1 cellular context compared by ENCODE assay signal in the genomic region with DNA sequence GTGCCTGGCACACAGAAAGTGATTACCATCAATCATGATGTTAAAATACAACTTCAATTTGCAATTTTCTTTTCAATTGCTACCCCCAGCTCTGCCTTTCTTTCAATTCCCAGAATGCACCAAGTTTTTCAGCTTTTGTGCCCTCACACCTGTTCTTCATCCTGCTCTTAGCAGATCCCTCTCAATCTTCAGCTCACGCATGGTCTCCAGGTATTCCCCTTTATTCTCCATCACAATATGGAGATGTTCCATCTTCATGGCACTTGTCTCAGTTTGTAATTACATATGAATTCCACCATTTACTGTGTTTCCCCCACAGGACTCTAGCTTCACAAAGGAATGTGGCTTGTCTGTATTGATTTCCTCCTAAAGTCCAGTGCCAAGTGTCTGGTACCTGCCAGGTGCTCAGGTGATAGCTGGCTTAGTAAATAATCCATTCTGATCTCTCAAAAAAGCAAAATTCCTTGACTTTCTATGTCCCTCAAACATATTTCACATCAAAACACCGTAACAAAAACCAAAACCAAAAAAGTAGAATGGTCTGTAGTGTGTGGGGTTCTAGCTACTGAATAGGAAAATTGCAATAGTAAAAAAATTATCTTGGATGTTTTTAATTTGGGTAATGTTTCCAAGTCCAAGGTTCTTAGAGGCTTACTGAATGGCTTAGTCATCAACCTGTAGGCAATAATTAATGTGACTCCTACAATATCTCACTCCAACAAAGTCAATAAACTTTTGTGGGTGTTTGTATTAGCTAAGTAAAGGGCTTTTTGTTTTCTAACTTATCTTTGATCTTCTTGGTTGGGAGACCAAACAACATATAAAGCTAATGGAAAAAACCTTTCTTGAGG.
TF ChIP-seq lines count a peak whose summit lies in the region.

No MANE protein-coding gene starts in this region.

TF ChIP-seq in HepG2, 621 proteins besides CTCF, POLR2A, EP300 and RAD21 (continued from another document and continues in another):
- TF ChIP-seq, protein P1, sequence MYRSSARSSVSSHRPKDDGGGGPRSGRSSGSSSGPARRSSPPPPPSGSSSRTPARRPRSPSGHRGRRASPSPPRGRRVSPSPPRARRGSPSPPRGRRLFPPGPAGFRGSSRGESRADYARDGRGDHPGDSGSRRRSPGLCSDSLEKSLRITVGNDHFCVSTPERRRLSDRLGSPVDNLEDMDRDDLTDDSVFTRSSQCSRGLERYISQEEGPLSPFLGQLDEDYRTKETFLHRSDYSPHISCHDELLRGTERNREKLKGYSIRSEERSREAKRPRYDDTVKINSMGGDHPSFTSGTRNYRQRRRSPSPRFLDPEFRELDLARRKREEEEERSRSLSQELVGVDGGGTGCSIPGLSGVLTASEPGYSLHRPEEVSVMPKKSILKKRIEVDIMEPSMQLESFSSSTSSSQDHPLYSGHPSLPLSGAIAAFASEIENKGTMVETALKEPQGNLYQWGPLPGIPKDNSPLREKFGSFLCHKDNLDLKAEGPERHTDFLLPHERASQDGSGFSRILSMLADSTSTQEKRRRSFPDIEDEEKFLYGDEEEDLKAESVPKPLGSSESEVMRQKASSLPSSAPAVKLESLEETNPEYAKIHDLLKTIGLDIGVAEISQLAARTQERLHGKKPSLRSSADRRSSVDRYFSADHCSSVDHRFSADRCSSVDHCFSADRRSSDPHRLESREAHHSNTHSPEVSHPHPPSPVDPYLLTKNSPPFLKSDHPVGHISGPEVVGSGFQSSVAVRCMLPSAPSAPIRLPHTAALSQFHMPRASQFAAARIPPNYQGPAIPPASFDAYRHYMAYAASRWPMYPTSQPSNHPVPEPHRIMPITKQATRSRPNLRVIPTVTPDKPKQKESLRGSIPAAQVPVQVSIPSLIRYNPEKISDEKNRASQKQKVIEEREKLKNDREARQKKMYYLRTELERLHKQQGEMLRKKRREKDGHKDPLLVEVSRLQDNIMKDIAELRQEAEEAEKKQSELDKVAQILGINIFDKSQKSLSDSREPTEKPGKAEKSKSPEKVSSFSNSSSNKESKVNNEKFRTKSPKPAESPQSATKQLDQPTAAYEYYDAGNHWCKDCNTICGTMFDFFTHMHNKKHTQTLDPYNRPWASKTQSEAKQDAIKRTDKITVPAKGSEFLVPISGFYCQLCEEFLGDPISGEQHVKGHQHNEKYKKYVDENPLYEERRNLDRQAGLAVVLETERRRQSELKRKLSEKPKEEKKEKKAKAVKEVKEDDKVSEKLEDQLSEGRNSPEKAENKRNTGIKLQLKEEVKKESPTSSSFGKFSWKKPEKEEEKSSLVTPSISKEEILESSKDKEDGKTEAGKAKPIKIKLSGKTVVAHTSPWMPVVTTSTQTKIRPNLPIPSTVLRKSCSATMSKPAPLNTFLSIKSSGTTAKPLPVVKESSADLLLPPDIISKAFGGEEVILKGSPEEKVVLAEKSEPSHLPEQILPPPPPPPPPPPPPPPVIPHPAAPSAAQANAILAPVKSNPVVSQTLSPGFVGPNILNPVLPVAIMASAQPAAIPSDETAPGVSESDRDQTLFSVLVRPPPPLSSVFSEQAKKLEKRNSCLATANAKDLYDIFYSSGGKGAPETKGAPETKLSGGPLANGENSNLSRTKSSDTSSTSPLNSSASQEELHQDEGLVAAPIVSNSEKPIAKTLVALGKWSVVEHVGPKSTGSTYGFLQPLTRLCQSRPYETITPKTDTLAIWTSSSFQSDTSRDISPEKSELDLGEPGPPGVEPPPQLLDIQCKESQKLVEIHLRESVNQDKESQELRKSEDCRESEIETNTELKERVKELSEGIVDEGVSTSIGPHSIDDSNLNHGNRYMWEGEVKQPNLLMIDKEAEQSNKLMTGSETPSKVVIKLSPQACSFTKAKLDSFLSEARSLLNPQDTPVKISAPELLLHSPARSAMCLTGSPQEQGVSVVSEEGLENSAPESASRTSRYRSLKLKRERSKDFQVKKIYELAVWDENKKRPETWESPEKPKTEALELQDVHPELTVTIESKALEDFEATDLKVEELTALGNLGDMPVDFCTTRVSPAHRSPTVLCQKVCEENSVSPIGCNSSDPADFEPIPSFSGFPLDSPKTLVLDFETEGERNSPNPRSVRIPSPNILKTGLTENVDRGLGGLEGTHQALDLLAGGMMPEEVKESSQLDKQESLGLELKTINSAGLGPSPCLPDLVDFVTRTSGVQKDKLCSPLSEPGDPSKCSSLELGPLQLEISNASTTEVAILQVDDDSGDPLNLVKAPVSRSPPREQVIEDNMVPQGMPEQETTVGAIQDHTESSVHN (CRISPR knock-in tag; IDR thresholded peaks at IDR 0.05): no peak
- TF ChIP-seq KAT7 (CRISPR knock-in tag; IDR thresholded peaks at IDR 0.05; ENCODE audit: borderline replicate concordance) (no peak; the same call in 1 of the 2 replicates), GATAD2A (CRISPR knock-in tag; IDR thresholded peaks at IDR 0.05) (peak; percentile 83), ZC3H13 (CRISPR knock-in tag; IDR thresholded peaks at IDR 0.05) (no peak), ZNF749 (CRISPR knock-in tag; IDR thresholded peaks at IDR 0.05; ENCODE audit: borderline replicate concordance) (no peak; the same call in 1 of the 2 replicates), ZNF530 (CRISPR knock-in tag; IDR thresholded peaks at IDR 0.05; ENCODE audit: low read depth) (no peak), RELA (CRISPR knock-in tag; IDR thresholded peaks at IDR 0.05) (no peak), NKX3-1 (CRISPR knock-in tag; IDR thresholded peaks at IDR 0.05) (no peak; the same call in 1 of the 2 replicates), ZFP36L2 (CRISPR knock-in tag; IDR thresholded peaks at IDR 0.05) (no peak)
- TF ChIP-seq, protein P2, sequence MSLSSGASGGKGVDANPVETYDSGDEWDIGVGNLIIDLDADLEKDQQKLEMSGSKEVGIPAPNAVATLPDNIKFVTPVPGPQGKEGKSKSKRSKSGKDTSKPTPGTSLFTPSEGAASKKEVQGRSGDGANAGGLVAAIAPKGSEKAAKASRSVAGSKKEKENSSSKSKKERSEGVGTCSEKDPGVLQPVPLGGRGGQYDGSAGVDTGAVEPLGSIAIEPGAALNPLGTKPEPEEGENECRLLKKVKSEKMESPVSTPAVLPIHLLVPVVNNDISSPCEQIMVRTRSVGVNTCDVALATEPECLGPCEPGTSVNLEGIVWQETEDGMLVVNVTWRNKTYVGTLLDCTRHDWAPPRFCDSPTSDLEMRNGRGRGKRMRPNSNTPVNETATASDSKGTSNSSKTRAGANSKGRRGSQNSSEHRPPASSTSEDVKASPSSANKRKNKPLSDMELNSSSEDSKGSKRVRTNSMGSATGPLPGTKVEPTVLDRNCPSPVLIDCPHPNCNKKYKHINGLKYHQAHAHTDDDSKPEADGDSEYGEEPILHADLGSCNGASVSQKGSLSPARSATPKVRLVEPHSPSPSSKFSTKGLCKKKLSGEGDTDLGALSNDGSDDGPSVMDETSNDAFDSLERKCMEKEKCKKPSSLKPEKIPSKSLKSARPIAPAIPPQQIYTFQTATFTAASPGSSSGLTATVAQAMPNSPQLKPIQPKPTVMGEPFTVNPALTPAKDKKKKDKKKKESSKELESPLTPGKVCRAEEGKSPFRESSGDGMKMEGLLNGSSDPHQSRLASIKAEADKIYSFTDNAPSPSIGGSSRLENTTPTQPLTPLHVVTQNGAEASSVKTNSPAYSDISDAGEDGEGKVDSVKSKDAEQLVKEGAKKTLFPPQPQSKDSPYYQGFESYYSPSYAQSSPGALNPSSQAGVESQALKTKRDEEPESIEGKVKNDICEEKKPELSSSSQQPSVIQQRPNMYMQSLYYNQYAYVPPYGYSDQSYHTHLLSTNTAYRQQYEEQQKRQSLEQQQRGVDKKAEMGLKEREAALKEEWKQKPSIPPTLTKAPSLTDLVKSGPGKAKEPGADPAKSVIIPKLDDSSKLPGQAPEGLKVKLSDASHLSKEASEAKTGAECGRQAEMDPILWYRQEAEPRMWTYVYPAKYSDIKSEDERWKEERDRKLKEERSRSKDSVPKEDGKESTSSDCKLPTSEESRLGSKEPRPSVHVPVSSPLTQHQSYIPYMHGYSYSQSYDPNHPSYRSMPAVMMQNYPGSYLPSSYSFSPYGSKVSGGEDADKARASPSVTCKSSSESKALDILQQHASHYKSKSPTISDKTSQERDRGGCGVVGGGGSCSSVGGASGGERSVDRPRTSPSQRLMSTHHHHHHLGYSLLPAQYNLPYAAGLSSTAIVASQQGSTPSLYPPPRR (CRISPR knock-in tag; IDR thresholded peaks at IDR 0.05; ENCODE audit: borderline replicate concordance): peak; percentile 62; the same call in 1 of the 2 replicates
- TF ChIP-seq, protein P3, sequence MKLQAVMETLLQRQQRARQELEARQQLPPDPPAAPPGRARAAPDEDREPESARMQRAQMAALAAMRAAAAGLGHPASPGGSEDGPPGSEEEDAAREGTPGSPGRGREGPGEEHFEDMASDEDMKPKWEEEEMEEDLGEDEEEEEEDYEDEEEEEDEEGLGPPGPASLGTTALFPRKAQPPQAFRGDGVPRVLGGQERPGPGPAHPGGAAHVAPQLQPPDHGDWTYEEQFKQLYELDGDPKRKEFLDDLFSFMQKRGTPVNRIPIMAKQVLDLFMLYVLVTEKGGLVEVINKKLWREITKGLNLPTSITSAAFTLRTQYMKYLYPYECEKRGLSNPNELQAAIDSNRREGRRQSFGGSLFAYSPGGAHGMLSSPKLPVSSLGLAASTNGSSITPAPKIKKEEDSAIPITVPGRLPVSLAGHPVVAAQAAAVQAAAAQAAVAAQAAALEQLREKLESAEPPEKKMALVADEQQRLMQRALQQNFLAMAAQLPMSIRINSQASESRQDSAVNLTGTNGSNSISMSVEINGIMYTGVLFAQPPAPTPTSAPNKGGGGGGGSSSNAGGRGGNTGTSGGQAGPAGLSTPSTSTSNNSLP (IDR thresholded peaks at IDR 0.05; ENCODE audit: low read depth, low read length): peak; percentile 93
- TF ChIP-seq, protein P4, sequence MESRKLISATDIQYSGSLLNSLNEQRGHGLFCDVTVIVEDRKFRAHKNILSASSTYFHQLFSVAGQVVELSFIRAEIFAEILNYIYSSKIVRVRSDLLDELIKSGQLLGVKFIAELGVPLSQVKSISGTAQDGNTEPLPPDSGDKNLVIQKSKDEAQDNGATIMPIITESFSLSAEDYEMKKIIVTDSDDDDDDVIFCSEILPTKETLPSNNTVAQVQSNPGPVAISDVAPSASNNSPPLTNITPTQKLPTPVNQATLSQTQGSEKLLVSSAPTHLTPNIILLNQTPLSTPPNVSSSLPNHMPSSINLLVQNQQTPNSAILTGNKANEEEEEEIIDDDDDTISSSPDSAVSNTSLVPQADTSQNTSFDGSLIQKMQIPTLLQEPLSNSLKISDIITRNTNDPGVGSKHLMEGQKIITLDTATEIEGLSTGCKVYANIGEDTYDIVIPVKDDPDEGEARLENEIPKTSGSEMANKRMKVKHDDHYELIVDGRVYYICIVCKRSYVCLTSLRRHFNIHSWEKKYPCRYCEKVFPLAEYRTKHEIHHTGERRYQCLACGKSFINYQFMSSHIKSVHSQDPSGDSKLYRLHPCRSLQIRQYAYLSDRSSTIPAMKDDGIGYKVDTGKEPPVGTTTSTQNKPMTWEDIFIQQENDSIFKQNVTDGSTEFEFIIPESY (CRISPR knock-in tag; IDR thresholded peaks at IDR 0.05): no peak
- TF ChIP-seq, protein P5, sequence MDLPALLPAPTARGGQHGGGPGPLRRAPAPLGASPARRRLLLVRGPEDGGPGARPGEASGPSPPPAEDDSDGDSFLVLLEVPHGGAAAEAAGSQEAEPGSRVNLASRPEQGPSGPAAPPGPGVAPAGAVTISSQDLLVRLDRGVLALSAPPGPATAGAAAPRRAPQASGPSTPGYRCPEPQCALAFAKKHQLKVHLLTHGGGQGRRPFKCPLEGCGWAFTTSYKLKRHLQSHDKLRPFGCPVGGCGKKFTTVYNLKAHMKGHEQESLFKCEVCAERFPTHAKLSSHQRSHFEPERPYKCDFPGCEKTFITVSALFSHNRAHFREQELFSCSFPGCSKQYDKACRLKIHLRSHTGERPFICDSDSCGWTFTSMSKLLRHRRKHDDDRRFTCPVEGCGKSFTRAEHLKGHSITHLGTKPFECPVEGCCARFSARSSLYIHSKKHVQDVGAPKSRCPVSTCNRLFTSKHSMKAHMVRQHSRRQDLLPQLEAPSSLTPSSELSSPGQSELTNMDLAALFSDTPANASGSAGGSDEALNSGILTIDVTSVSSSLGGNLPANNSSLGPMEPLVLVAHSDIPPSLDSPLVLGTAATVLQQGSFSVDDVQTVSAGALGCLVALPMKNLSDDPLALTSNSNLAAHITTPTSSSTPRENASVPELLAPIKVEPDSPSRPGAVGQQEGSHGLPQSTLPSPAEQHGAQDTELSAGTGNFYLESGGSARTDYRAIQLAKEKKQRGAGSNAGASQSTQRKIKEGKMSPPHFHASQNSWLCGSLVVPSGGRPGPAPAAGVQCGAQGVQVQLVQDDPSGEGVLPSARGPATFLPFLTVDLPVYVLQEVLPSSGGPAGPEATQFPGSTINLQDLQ (CRISPR knock-in tag; IDR thresholded peaks at IDR 0.05): no peak
- TF ChIP-seq, protein P6, sequence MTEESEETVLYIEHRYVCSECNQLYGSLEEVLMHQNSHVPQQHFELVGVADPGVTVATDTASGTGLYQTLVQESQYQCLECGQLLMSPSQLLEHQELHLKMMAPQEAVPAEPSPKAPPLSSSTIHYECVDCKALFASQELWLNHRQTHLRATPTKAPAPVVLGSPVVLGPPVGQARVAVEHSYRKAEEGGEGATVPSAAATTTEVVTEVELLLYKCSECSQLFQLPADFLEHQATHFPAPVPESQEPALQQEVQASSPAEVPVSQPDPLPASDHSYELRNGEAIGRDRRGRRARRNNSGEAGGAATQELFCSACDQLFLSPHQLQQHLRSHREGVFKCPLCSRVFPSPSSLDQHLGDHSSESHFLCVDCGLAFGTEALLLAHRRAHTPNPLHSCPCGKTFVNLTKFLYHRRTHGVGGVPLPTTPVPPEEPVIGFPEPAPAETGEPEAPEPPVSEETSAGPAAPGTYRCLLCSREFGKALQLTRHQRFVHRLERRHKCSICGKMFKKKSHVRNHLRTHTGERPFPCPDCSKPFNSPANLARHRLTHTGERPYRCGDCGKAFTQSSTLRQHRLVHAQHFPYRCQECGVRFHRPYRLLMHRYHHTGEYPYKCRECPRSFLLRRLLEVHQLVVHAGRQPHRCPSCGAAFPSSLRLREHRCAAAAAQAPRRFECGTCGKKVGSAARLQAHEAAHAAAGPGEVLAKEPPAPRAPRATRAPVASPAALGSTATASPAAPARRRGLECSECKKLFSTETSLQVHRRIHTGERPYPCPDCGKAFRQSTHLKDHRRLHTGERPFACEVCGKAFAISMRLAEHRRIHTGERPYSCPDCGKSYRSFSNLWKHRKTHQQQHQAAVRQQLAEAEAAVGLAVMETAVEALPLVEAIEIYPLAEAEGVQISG (CRISPR knock-in tag; IDR thresholded peaks at IDR 0.05): 0 out of 2 replicates have a peak, but pooled peaks have one; percentile 25
- TF ChIP-seq, protein P7, sequence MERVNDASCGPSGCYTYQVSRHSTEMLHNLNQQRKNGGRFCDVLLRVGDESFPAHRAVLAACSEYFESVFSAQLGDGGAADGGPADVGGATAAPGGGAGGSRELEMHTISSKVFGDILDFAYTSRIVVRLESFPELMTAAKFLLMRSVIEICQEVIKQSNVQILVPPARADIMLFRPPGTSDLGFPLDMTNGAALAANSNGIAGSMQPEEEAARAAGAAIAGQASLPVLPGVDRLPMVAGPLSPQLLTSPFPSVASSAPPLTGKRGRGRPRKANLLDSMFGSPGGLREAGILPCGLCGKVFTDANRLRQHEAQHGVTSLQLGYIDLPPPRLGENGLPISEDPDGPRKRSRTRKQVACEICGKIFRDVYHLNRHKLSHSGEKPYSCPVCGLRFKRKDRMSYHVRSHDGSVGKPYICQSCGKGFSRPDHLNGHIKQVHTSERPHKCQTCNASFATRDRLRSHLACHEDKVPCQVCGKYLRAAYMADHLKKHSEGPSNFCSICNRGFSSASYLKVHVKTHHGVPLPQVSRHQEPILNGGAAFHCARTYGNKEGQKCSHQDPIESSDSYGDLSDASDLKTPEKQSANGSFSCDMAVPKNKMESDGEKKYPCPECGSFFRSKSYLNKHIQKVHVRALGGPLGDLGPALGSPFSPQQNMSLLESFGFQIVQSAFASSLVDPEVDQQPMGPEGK (CRISPR knock-in tag; IDR thresholded peaks at IDR 0.05): peak; percentile 43; the same call in 1 of the 2 replicates
